Comparison of ENCODE assay signal across 1 cellular context in the genomic region with DNA sequence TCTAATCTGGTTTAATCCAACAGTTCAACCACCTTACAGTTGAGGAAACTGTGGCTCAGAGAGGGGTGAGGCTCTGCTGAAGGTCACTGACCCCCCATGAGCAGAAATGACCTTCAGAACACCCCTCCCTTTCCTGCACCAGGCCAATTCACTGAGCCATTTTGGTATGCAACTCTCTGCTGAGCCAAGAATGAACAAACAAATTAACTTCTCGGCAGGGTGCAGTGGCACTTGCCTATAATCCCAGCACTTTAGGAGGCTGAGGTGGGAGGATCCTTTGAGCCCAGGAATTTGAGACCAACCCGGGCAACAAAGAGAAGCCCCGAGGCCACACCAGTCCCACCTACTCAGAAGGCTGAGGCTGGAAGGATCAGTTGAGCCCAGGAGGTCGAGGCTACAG.
TF ChIP-seq lines count a peak whose summit lies in the region.

No MANE protein-coding gene starts in this region.

TF ChIP-seq in HepG2, 621 proteins besides CTCF, POLR2A, EP300 and RAD21 (continued from another document):
- TF ChIP-seq ZNF460 (CRISPR knock-in tag; IDR thresholded peaks at IDR 0.05; ENCODE audit: borderline replicate concordance) (no peak), NPAS2 (CRISPR knock-in tag; IDR thresholded peaks at IDR 0.05; ENCODE audit: borderline replicate concordance) (no peak), RBAK (CRISPR knock-in tag; IDR thresholded peaks at IDR 0.05) (no peak), SP4 (CRISPR knock-in tag; IDR thresholded peaks at IDR 0.05) (no peak), ESRRA (CRISPR knock-in tag; IDR thresholded peaks at IDR 0.05; ENCODE audit: low read depth) (0 out of 2 replicates have a peak, but pooled peaks have one; percentile 29), ZNF781 (CRISPR knock-in tag; IDR thresholded peaks at IDR 0.05; ENCODE audit: borderline replicate concordance, not compliant biosample characterization) (no peak), CAMTA2 (CRISPR knock-in tag; IDR thresholded peaks at IDR 0.05; ENCODE audit: borderline replicate concordance) (no peak), CHD2 (IDR thresholded peaks at IDR 0.05; ENCODE audit: low read depth, low read length) (no peak), YEATS4 (CRISPR knock-in tag; IDR thresholded peaks at IDR 0.05; ENCODE audit: borderline replicate concordance) (no peak), ZNF770 (CRISPR knock-in tag; IDR thresholded peaks at IDR 0.05) (peak; percentile 81), NR2F6 (IDR thresholded peaks at IDR 0.05) (no peak), NR2F6 (CRISPR knock-in tag; IDR thresholded peaks at IDR 0.05) (peak; percentile 62; the same call in 1 of the 2 replicates), FOSL1 (CRISPR knock-in tag; IDR thresholded peaks at IDR 0.05; ENCODE audit: borderline replicate concordance) (no peak), ZKSCAN1 (IDR thresholded peaks at IDR 0.05; ENCODE audit: low read length) (no peak), NKX3-1 (CRISPR knock-in tag; IDR thresholded peaks at IDR 0.05) (no peak), ZNF549 (CRISPR knock-in tag; IDR thresholded peaks at IDR 0.05) (no peak)
- TF ChIP-seq, protein P1, sequence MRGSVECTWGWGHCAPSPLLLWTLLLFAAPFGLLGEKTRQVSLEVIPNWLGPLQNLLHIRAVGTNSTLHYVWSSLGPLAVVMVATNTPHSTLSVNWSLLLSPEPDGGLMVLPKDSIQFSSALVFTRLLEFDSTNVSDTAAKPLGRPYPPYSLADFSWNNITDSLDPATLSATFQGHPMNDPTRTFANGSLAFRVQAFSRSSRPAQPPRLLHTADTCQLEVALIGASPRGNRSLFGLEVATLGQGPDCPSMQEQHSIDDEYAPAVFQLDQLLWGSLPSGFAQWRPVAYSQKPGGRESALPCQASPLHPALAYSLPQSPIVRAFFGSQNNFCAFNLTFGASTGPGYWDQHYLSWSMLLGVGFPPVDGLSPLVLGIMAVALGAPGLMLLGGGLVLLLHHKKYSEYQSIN (CRISPR knock-in tag; IDR thresholded peaks at IDR 0.05; ENCODE audit: borderline replicate concordance) = no peak
- TF ChIP-seq, protein P2, sequence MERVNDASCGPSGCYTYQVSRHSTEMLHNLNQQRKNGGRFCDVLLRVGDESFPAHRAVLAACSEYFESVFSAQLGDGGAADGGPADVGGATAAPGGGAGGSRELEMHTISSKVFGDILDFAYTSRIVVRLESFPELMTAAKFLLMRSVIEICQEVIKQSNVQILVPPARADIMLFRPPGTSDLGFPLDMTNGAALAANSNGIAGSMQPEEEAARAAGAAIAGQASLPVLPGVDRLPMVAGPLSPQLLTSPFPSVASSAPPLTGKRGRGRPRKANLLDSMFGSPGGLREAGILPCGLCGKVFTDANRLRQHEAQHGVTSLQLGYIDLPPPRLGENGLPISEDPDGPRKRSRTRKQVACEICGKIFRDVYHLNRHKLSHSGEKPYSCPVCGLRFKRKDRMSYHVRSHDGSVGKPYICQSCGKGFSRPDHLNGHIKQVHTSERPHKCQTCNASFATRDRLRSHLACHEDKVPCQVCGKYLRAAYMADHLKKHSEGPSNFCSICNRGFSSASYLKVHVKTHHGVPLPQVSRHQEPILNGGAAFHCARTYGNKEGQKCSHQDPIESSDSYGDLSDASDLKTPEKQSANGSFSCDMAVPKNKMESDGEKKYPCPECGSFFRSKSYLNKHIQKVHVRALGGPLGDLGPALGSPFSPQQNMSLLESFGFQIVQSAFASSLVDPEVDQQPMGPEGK (CRISPR knock-in tag; IDR thresholded peaks at IDR 0.05) = peak; percentile 72
